ENCODE assay signal across 21 cellular contexts in genomic region chr14:74015965-74016364, GRCh38. TPM values are rescaled to one million over a fixed set of nuclear protein-coding genes. Genes with fewer than 3 reads are reported as not detected.
DNase-seq lines count a peak whose midpoint lies in the region; ATAC-seq, FAIRE-seq and TF ChIP-seq lines count a peak whose summit lies in the region.
"Had no signal": no experiment of that assay in that cellular context is flagged by ENCODE, and none has a peak within 500 bp of the region (broad histone marks: within the 10 kb centered on the region; RNA-seq: fewer than 3 reads in every experiment).

No MANE protein-coding gene starts in this region.

- TF ChIP-seq POLR2A in HepG2 (IDR thresholded peaks at IDR 0.05; ENCODE audit: insufficient read depth in 1 of 2, low read depth in 2 of 2, low read length in 2 of 2), result no peak

- no TSS peak for BruUV-seq in HepG2 (replicated peaks; lab: Mats Ljungman, UMichigan)

- intact Hi-C loops in HepG2 (cut with micrococcal nuclease; ENCODE audit: unreplicated experiment), result no loop called here

- H3K4me1 ChIP-seq in duodenal mucosa (ENCODE audit: control insufficient read depth in 1 of 2, insufficient read depth in 2 of 2, low read length in 2 of 2) (peaks cover 5 to 6% of the 10 kb centered on the region in 2 donors), HepG2 (ENCODE audit: insufficient read depth, low read length) (peaks cover 68% of the 10 kb centered on the region)

- H3K4me3 ChIP-seq in duodenal mucosa (ENCODE audit: low read depth in 1 of 2, low read length in 2 of 2) (no peak overlapping the region), HepG2 (replicated peaks in 1 of 3; ENCODE audit: insufficient read depth in 1 of 3, low read depth in 2 of 3, low read length in 3 of 3) (no peak overlapping the region)
- H3K4me3 ChIP-seq: GM12878, GM23248, Peyer's patch had no signal

- CTCF ChIA-PET in HepG2 (lab: Yijun Ruan, JAX; ENCODE audit: low intra/inter-chr PET ratio, low total read pairs) (no interaction called here), GM10248 (lab: Yijun Ruan, JAX) (interaction anchor here (1.8 kb wide), 1 partner anchor 15 kb away, joined by 5 read pairs; no protein-coding TSS in a partner anchor)

- no peaks in the 10 kb centered on the region for H4K20me1 ChIP-seq in HepG2 (ENCODE audit: insufficient read depth, low read length)

- H3K27me3 ChIP-seq in duodenal mucosa (ENCODE audit: control insufficient read depth in 1 of 2, insufficient read depth in 2 of 2, low read length in 2 of 2) (no peaks in the 10 kb centered on the region), HepG2 (ENCODE audit: control insufficient read depth in 1 of 2, insufficient read depth in 2 of 2, low read length in 2 of 2) (no peaks in the 10 kb centered on the region)
- H3K27me3 ChIP-seq: Peyer's patch had no signal

- POLR2A ChIA-PET in HepG2 (lab: Yijun Ruan, JAX), result interaction anchor here (1.2 kb wide), 1 partner anchor 164 kb away, joined by 3 read pairs; the partner anchor contains the start of gene PTGR2
- POLR2A ChIA-PET in GM10248 (lab: Yijun Ruan, JAX), result no interaction called here

- no peak overlapping the region for H3K9ac ChIP-seq in duodenal mucosa (ENCODE audit: low read depth in 1 of 2, low read length in 2 of 2)
- no peak overlapping the region for H3K9ac ChIP-seq in HepG2 (ENCODE audit: insufficient read depth, low read depth, low read length)
- H3K9ac ChIP-seq: GM23248 had no signal

- peak; percentile 60 for DNase-seq in OCI-M1 (lab: John Stamatoyannopoulos, UW)
- no peak for DNase-seq in HepG2 (ENCODE audit: low spot score)
- DNase-seq in GM10248 (ENCODE audit: extremely low spot score), result no peak
- no peak for DNase-seq in epidermal melanocyte (ENCODE audit: insufficient read length, low spot score)
- DNase-seq: CD4-positive, alpha-beta T cell; COR-L47; DMS79; GM23248; H9; KG1; NCI-H1092 treated with DMSO at 0.1 percent for 48 hours; NCI-H1436 treated with DMSO at 0.1 percent for 48 hours; NCI-H2029; NCI-H226; NCI-H524; NCI-H82; Peyer's patch had no signal

- no peak overlapping the region for H2AFZ ChIP-seq in HepG2 (ENCODE audit: low read length)
- H2AFZ ChIP-seq: GM23248 had no signal

- peaks cover 8 to 14% of the 10 kb centered on the region in 2 donors for H3K36me3 ChIP-seq in duodenal mucosa (ENCODE audit: control insufficient read depth in 1 of 2, insufficient read depth in 2 of 2, low read length in 2 of 2)
- peaks cover 1 to 3% of the 10 kb centered on the region in 2 experiments; a peak in 2 of 5 replicates for H3K36me3 ChIP-seq in HepG2 (replicated peaks in 1 of 2; ENCODE audit: control insufficient read depth in 1 of 2, insufficient read depth in 2 of 2, low read length in 2 of 2)

- H3K4me2 ChIP-seq in HepG2 (ENCODE audit: low read depth, low read length), result 0 out of 2 replicates have a peak overlapping the region, but pooled peaks have one; percentile 6

- peaks cover 19% of the 10 kb centered on the region for H3K79me2 ChIP-seq in HepG2 (ENCODE audit: insufficient read depth, low read length)

- ATAC-seq in HepG2 (no peak), GM19328 (IDR thresholded peaks at IDR 0.05; ENCODE audit: unreplicated experiment) (no peak)
- ATAC-seq: GM12878 had no signal

- no peaks in the 10 kb centered on the region for H3K9me3 ChIP-seq in duodenal mucosa (ENCODE audit: control insufficient read depth in 1 of 2, low read length in 2 of 2)
- no peaks in the 10 kb centered on the region for H3K9me3 ChIP-seq in HepG2 (ENCODE audit: low read length)
- H3K9me3 ChIP-seq: Peyer's patch had no signal

- peak overlapping the region; percentile 43 for H3K27ac ChIP-seq in C4-2B
- H3K27ac ChIP-seq in duodenal mucosa (ENCODE audit: low read depth, low read length), result peak overlapping the region; percentile 20
- H3K27ac ChIP-seq in HepG2 (ENCODE audit: extremely low read length, insufficient read depth, low read length), result peak overlapping the region; percentile 52
- H3K27ac ChIP-seq: GM23248, Peyer's patch had no signal

- TF ChIP-seq CTCF in C4-2B (conservative IDR thresholded peaks at IDR 0.05), result no peak
- no peak for TF ChIP-seq CTCF in HepG2 (CRISPR knock-in tag; IDR thresholded peaks at IDR 0.05)
- TF ChIP-seq CTCF in GM10248 (IDR thresholded peaks at IDR 0.05; ENCODE audit: control extremely low read depth, extremely low read depth, low read depth, missing control alignments), result no peak

- no peak for FAIRE-seq in HepG2 (lab: Jason Lieb, UNC)
- FAIRE-seq: GM12878 had no signal

- TF ChIP-seq RAD21 in HepG2 (CRISPR knock-in tag; IDR thresholded peaks at IDR 0.05), result no peak

- in situ Hi-C loops in HepG2 (cut with HindIII; ENCODE audit: extremely low pct_ligation_motif_present, low pct_unique_long_range_greater_than_20kb), result loop anchor here (5.0 kb wide), 1 partner anchor 64 kb away; the partner anchor contains the start of genes COQ6 and FAM161B

- TF ChIP-seq EP300 in HepG2 (IDR thresholded peaks at IDR 0.05; ENCODE audit: low read depth in 2 of 2, low read length in 2 of 2) (no peak), HepG2 (CRISPR knock-in tag; IDR thresholded peaks at IDR 0.05; ENCODE audit: borderline replicate concordance) (no peak)

TF ChIP-seq in HepG2, 621 proteins besides CTCF, POLR2A, EP300 and RAD21 (continues in another document):
- TF ChIP-seq HMGA1 (CRISPR knock-in tag; conservative IDR thresholded peaks at IDR 0.05) (no peak), IRF9 (CRISPR knock-in tag; IDR thresholded peaks at IDR 0.05; ENCODE audit: borderline replicate concordance) (no peak), STAG1 (CRISPR knock-in tag; IDR thresholded peaks at IDR 0.05) (no peak)
- TF ChIP-seq, protein P1, sequence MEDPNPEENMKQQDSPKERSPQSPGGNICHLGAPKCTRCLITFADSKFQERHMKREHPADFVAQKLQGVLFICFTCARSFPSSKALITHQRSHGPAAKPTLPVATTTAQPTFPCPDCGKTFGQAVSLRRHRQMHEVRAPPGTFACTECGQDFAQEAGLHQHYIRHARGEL (CRISPR knock-in tag; IDR thresholded peaks at IDR 0.05), result no peak

RNA-seq across cellular contexts. Expression of gene ENTPD5, which starts 3.1 kb away (rescaled TPM):
- total RNA-seq in HepG2 (2016; rRNA removed; fragmentation: Illumina TruSeq; extraction: Trizol), result 20.6 and 33.8 TPM in 2 replicates
- 8.7 and 9.9 TPM in 2 replicates for total RNA-seq in HepG2 (2016; cell fraction: cytosol; rRNA removed; fragmentation: Illumina TruSeq; extraction: Trizol; ENCODE audit: low read depth)
- 18.9 and 34.1 TPM in 2 replicates for total RNA-seq in HepG2 (2016; cell fraction: insoluble cytoplasmic fraction; rRNA removed; fragmentation: Illumina TruSeq; extraction: Trizol)
- 21.4 and 21.9 TPM in 2 replicates for total RNA-seq in HepG2 (2016; cell fraction: membrane; rRNA removed; fragmentation: Illumina TruSeq; extraction: Trizol)
- total RNA-seq in HepG2 (2016; cell fraction: nucleus; rRNA removed; fragmentation: Illumina TruSeq; extraction: Trizol), result 60.3 and 65.0 TPM in 2 replicates
- 43.3 and 58.7 TPM in 2 replicates for polyA plus RNA-seq in HepG2 (2011; rRNA removed)
- polyA plus RNA-seq in HepG2 (2011; cell fraction: cytosol; rRNA removed), result 20.6 and 34.1 TPM in 2 replicates
- 125 and 138 TPM in 2 replicates for polyA plus RNA-seq in HepG2 (2011; cell fraction: nucleus; rRNA removed)
- polyA plus RNA-seq in HepG2 (2012), result 44.7 and 56.4 TPM in 2 replicates
- 8.2 and 9.3 TPM in 2 replicates for polyA plus RNA-seq in HepG2 (2016; cell fraction: cytosol; fragmentation: Illumina TruSeq; extraction: Trizol; ENCODE audit: low read depth)
- polyA plus RNA-seq in HepG2 (2016; cell fraction: insoluble cytoplasmic fraction; fragmentation: Illumina TruSeq; extraction: Trizol; ENCODE audit: low read depth), result 13.6 and 15.1 TPM in 2 replicates
- 13.7 and 13.9 TPM in 2 replicates for polyA plus RNA-seq in HepG2 (2016; cell fraction: membrane; fragmentation: Illumina TruSeq; extraction: Trizol; ENCODE audit: low read depth)
- 70.5 and 71.0 TPM in 2 replicates for polyA plus RNA-seq in HepG2 (2016; cell fraction: nucleus; fragmentation: Illumina TruSeq; extraction: Trizol; ENCODE audit: insufficient read depth, low read depth)
- polyA minus RNA-seq in HepG2 (2011; rRNA and poly(A)+ RNA removed; ENCODE audit: low replicate concordance), result 11.3 and 88.1 TPM in 2 replicates
- 23.7 and 30.1 TPM in 2 replicates for polyA minus RNA-seq in HepG2 (2011; cell fraction: cytosol; rRNA and poly(A)+ RNA removed)
- polyA minus RNA-seq in HepG2 (2011; cell fraction: nucleus; rRNA and poly(A)+ RNA removed), result 123 and 189 TPM in 2 replicates

RNA-seq across cellular contexts. Expression of gene BBOF1, which starts 3.2 kb away (rescaled TPM):
- total RNA-seq in HepG2 (2016; rRNA removed; fragmentation: Illumina TruSeq; extraction: Trizol), result 2.3 and 2.4 TPM in 2 replicates
- total RNA-seq in HepG2 (2016; cell fraction: cytosol; rRNA removed; fragmentation: Illumina TruSeq; extraction: Trizol; ENCODE audit: low read depth), result 2.3 and 2.8 TPM in 2 replicates
- total RNA-seq in HepG2 (2016; cell fraction: insoluble cytoplasmic fraction; rRNA removed; fragmentation: Illumina TruSeq; extraction: Trizol), result 1.8 and 2.4 TPM in 2 replicates
- 3.5 and 4.3 TPM in 2 replicates for total RNA-seq in HepG2 (2016; cell fraction: membrane; rRNA removed; fragmentation: Illumina TruSeq; extraction: Trizol)
- total RNA-seq in HepG2 (2016; cell fraction: nucleus; rRNA removed; fragmentation: Illumina TruSeq; extraction: Trizol), result 3.3 and 4.4 TPM in 2 replicates
- polyA plus RNA-seq in HepG2 (2011; rRNA removed), result 1.6 and 1.7 TPM in 2 replicates
- polyA plus RNA-seq in HepG2 (2011; cell fraction: cytosol; rRNA removed), result 0.32 and 0.59 TPM in 2 replicates
- polyA plus RNA-seq in HepG2 (2011; cell fraction: nucleus; rRNA removed), result 1.3 and 2.0 TPM in 2 replicates
- polyA plus RNA-seq in HepG2 (2012), result 1.9 and 2.4 TPM in 2 replicates
- 2.9 and 4.4 TPM in 2 replicates for polyA plus RNA-seq in HepG2 (2016; cell fraction: cytosol; fragmentation: Illumina TruSeq; extraction: Trizol; ENCODE audit: low read depth)
- polyA plus RNA-seq in HepG2 (2016; cell fraction: insoluble cytoplasmic fraction; fragmentation: Illumina TruSeq; extraction: Trizol; ENCODE audit: low read depth), result 3.3 and 4.4 TPM in 2 replicates
- polyA plus RNA-seq in HepG2 (2016; cell fraction: membrane; fragmentation: Illumina TruSeq; extraction: Trizol; ENCODE audit: low read depth), result 3.2 and 3.7 TPM in 2 replicates
- polyA plus RNA-seq in HepG2 (2016; cell fraction: nucleus; fragmentation: Illumina TruSeq; extraction: Trizol; ENCODE audit: insufficient read depth, low read depth), result 3.8 and 4.5 TPM in 2 replicates
- polyA minus RNA-seq in HepG2 (2011; rRNA and poly(A)+ RNA removed; ENCODE audit: low replicate concordance), result 0.54 and 0.60 TPM in 2 replicates
- polyA minus RNA-seq in HepG2 (2011; cell fraction: cytosol; rRNA and poly(A)+ RNA removed), result 0.44 and 0.49 TPM in 2 replicates
- polyA minus RNA-seq in HepG2 (2011; cell fraction: nucleus; rRNA and poly(A)+ RNA removed), result 2.8 and 4.2 TPM in 2 replicates
